In the genomic region with DNA sequence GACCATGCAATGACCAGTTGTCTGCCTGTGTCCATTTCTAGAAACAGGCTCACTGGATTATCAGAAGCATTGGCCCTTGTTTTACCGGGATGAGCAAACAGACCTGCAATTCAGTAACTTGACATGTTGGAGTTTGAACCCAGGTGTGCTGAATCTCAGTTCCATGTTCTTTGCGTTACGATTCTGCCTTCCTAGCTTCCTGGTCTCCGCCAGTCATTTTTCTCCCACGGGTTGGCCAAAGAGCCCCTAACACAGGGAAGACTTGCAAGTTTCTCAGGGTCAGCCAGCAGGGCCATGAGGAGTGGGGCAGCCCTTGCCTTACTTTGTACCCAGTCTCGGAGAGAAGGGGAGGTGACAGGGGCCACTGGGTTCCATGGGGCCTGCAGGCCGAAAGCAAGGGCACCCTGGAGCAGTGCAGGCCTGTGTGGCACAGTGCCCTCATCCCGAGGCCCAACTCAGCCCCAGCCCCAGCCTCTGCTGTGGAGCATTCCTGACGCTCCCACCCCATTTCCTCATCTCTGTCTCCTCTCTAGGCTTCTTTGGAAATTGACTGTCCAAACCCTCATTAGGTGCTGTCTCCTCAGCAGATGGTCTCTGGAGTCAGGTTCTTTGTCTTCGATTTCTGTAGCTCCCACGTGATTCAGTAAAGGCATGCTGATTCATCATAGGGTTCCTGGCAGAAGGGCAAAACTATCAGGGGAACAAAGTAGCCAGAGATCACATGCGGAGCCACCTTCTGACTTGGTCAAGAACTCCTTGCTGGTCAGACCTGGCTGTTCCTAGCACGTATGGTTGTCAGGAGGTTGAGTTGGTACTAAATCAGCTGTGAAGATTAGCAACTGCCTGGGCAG, we compare ENCODE assay signal across 10 cellular contexts. TPM values are rescaled to one million over a fixed set of nuclear protein-coding genes. Genes with fewer than 3 reads are reported as not detected.
A peak's percentile ranks its signal among the peaks of the same experiment; 100 is the strongest.
DNase-seq lines count a peak whose midpoint lies in the region; ATAC-seq, FAIRE-seq and TF ChIP-seq lines count a peak whose summit lies in the region.
"Had no signal": no experiment of that assay in that cellular context is flagged by ENCODE, and none has a peak within 500 bp of the region (broad histone marks: within the 10 kb centered on the region; RNA-seq: fewer than 3 reads in every experiment).

No MANE protein-coding gene starts in this region.

- no peak for TF ChIP-seq EP300 in K562 (IDR thresholded peaks at IDR 0.05; ENCODE audit: low read length)

- peak; percentile 54 for ATAC-seq in K562

- H2AFZ ChIP-seq in K562 (ENCODE audit: low read depth, low read length) (peak overlapping the region; percentile 15; the same call in 1 of the 2 replicates), hepatocyte (no peak overlapping the region)

- H3K27me3 ChIP-seq in K562 (ENCODE audit: control insufficient read depth in 2 of 2, insufficient read depth in 2 of 2, low read length in 2 of 2) (no peaks in the 10 kb centered on the region), hepatocyte (no peaks in the 10 kb centered on the region)

- H3K4me3 ChIP-seq in K562 (no peak overlapping the region), hepatocyte (no peak overlapping the region)

- BruUV-seq in K562 (replicated peaks; lab: Mats Ljungman, UMichigan) = no TSS peak

- H3K4me2 ChIP-seq in K562 (ENCODE audit: insufficient read depth, low read length) (peak overlapping the region; percentile 11; the same call in 1 of the 2 replicates), hepatocyte (peak overlapping the region; percentile 24)

- FAIRE-seq in K562 (lab: Jason Lieb, UNC) = peak; percentile 67

- DNase-seq in M059J (ENCODE audit: low read depth) (peak; percentile 83), K562 (ENCODE audit: extremely low read depth in 1 of 4, low spot score in 3 of 4) (peak in 1 of 4 experiments; percentile 30), hepatocyte (ENCODE audit: low spot score) (peak; percentile 32), DMS79 (lab: John Stamatoyannopoulos, UW) (no peak), occipital lobe (lab: John Stamatoyannopoulos, UW) (no peak)
- no peak for DNase-seq in activated CD4-positive, alpha-beta T cell treated with anti-CD3 and anti-CD28 coated beads, Interleukin-2, amount 50 U/mL, for 1 hour
- DNase-seq: activated B cell treated with CpG ODN at 0.5 μM for 24 hours; activated naive CD4-positive, alpha-beta T cell treated with anti-CD3 and anti-CD28 coated beads, Interleukin-2, amount 50 U/mL, for 16 hours; NCI-H1417 treated with DMSO at 0.1 percent for 48 hours had no signal

- TF ChIP-seq CTCF in K562 (IDR thresholded peaks at IDR 0.05 in 2 of 3, conservative IDR thresholded peaks at IDR 0.05 in 1 of 3; ENCODE audit: insufficient read depth in 2 of 3, low read depth in 1 of 3, low read length in 3 of 3) = no peak
- no peak for TF ChIP-seq CTCF in hepatocyte (IDR thresholded peaks at IDR 0.05; ENCODE audit: poor library complexity)

- in situ Hi-C loops in K562 (cut with MboI) = no loop called here

- H3K9me2 ChIP-seq in hepatocyte (replicated peaks; ENCODE audit: insufficient read depth) = no peaks in the 10 kb centered on the region

- CTCF ChIA-PET in K562 (lab: Yijun Ruan, JAX; ENCODE audit: low intra/inter-chr PET ratio) = no interaction called here

- H3K9me1 ChIP-seq in K562 (ENCODE audit: control insufficient read depth, insufficient read depth, low read length) = no peaks in the 10 kb centered on the region

- H3K27ac ChIP-seq in K562 (ENCODE audit: extremely low read depth, low read depth, low read length) (peak overlapping the region; percentile 10; the same call in 1 of the 3 replicates), hepatocyte (peak overlapping the region; percentile 87), temporal lobe (ENCODE audit: low read depth, low read length) (peak overlapping the region; percentile 1)

- no peaks in the 10 kb centered on the region for H3K36me3 ChIP-seq in K562 (ENCODE audit: control insufficient read depth, insufficient read depth, low read length)
- H3K36me3 ChIP-seq in hepatocyte (replicated peaks; ENCODE audit: insufficient read depth, low read depth) = no peaks in the 10 kb centered on the region

- POLR2A ChIA-PET in K562 (lab: Yijun Ruan, JAX) = interaction anchor here (0.5 to 0.6 kb wide), 2 partner anchors 12 to 13 kb away, joined by 3 read pairs; no protein-coding TSS in a partner anchor

- TF ChIP-seq POLR2A in K562 (conservative IDR thresholded peaks at IDR 0.05) = no peak

- H3K79me2 ChIP-seq in K562 (ENCODE audit: control insufficient read depth, insufficient read depth, low read length) = peaks cover 28% of the 10 kb centered on the region
- peaks cover 85% of the 10 kb centered on the region for H3K79me2 ChIP-seq in hepatocyte

- H3K4me1 ChIP-seq in K562 (replicated peaks in 1 of 2; ENCODE audit: control insufficient read depth in 2 of 2, insufficient read depth in 2 of 2, low read length in 2 of 2) (peaks cover 10 to 11% of the 10 kb centered on the region in 2 experiments; a peak in 4 of 5 replicates), hepatocyte (ENCODE audit: insufficient read depth) (peaks cover 37% of the 10 kb centered on the region)

- H4K20me1 ChIP-seq in K562 (replicated peaks; ENCODE audit: control insufficient read depth, insufficient read depth, low read length) (peaks cover 9% of the 10 kb centered on the region; the same call in 1 of the 2 replicates), hepatocyte (ENCODE audit: insufficient read depth, poor library complexity, severe bottlenecking) (no peaks in the 10 kb centered on the region)

- no peak for TF ChIP-seq RAD21 in K562 (CRISPR knock-in tag; conservative IDR thresholded peaks at IDR 0.05 in 1 of 2, IDR thresholded peaks at IDR 0.05 in 1 of 2)

- WGBS in K562 (ENCODE audit: insufficient coverage, low coverage, missing lambda C conversion rate) = 54% methylated on average over 11 of the region's 13 CpGs
- 83% methylated on average over 13 of the region's 13 CpGs for WGBS in hepatocyte (ENCODE audit: low lambda C conversion rate, missing lambda C conversion rate)

- peak overlapping the region in 1 of 2 experiments; percentile 58; a peak in 2 of 4 replicates for H3K9ac ChIP-seq in K562 (ENCODE audit: insufficient read depth in 1 of 2, low read depth in 2 of 2, low read length in 2 of 2)

- intact Hi-C loops in K562 (cut with micrococcal nuclease) = no loop called here

- no peaks in the 10 kb centered on the region for H3K9me3 ChIP-seq in K562 (replicated peaks; ENCODE audit: control insufficient read depth, insufficient read depth, low read depth, low read length)
- H3K9me3 ChIP-seq in hepatocyte (ENCODE audit: low read depth) = no peaks in the 10 kb centered on the region

RNA-seq across cellular contexts. Expression of a gene that starts 23.6 kb away (rescaled TPM):
- 25.8 and 42.0 TPM in 2 replicates for total RNA-seq in M059J (2014; rRNA removed; shearing (Covaris generic))
- total RNA-seq in K562 (2011; cell fraction: chromatin; rRNA removed; ENCODE audit: low replicate concordance) = 41.3 and 44.5 TPM in 2 replicates
- 19.3 and 21.8 TPM in 2 replicates for total RNA-seq in K562 (2011; cell fraction: nucleolus; rRNA removed)
- total RNA-seq in K562 (2011; cell fraction: nucleoplasm; rRNA removed) = 30.9 and 45.0 TPM in 2 replicates
- 6.2 and 6.4 TPM in 2 replicates for total RNA-seq in K562 (2014; rRNA removed)
- total RNA-seq in K562 (2014; rRNA removed; fragmentation: Illumina TruSeq; extraction: Trizol) = 13.6 and 15.5 TPM in 2 replicates
- total RNA-seq in K562 (2015; rRNA removed; fragmentation: Illumina TruSeq; extraction: Trizol) = 10.5 TPM in 2 replicates
- total RNA-seq in K562 (2021) = 20.3 and 21.8 TPM in 2 replicates
- 46.4 and 57.7 TPM in 2 replicates for polyA plus RNA-seq in K562 (2011; rRNA removed)
- 16.8 and 46.9 TPM in 2 replicates for polyA plus RNA-seq in K562 (2011; cell fraction: cytosol; rRNA removed)
- polyA plus RNA-seq in K562 (2011; cell fraction: nucleus; rRNA removed) = 36.9 and 101 TPM in 2 replicates
- polyA plus RNA-seq in K562 (2012) = 7.8 and 9.2 TPM in 2 replicates
- 15.5 and 19.0 TPM in 2 replicates for polyA plus RNA-seq in K562 (2014; fragmentation: Illumina TruSeq; extraction: Trizol)
- 10 to 100 TPM in 1 of 2 experiments, 1 to 10 TPM in 1; 8.7 to 12.2 TPM for polyA plus RNA-seq in K562 (2014; fragmentation: Nextera tagmentation; extraction: Ambion mirVana)
- 8.2 and 11.7 TPM in 2 replicates for polyA plus RNA-seq in K562 (2014; rRNA removed)
- polyA minus RNA-seq in K562 (2011; rRNA and poly(A)+ RNA removed) = 36.8 and 50.8 TPM in 2 replicates
- 8.2 and 9.3 TPM in 2 replicates for polyA minus RNA-seq in K562 (2011; cell fraction: cytosol; rRNA and poly(A)+ RNA removed)
- 7.0 and 17.4 TPM in 2 replicates for polyA minus RNA-seq in K562 (2011; cell fraction: nucleus; rRNA and poly(A)+ RNA removed)
- total RNA-seq in hepatocyte = 27.0 and 32.3 TPM in 2 replicates
- polyA plus RNA-seq in hepatocyte = 36.6 and 48.9 TPM in 2 replicates
- total RNA-seq in temporal lobe = 54.3 TPM
- 67.2 TPM for total RNA-seq in occipital lobe

RNA-seq across cellular contexts. Expression of a gene that starts 30.7 kb away (rescaled TPM):
- total RNA-seq in M059J (2014; rRNA removed; shearing (Covaris generic)) = 800 and 803 TPM in 2 replicates
- total RNA-seq in K562 (2011; cell fraction: chromatin; rRNA removed; ENCODE audit: low replicate concordance) = 32.9 and 36.9 TPM in 2 replicates
- total RNA-seq in K562 (2011; cell fraction: nucleolus; rRNA removed) = 46.0 and 52.1 TPM in 2 replicates
- total RNA-seq in K562 (2011; cell fraction: nucleoplasm; rRNA removed) = 33.4 and 36.0 TPM in 2 replicates
- 213 and 229 TPM in 2 replicates for total RNA-seq in K562 (2014; rRNA removed)
- 291 and 319 TPM in 2 replicates for total RNA-seq in K562 (2014; rRNA removed; fragmentation: Illumina TruSeq; extraction: Trizol)
- total RNA-seq in K562 (2015; rRNA removed; fragmentation: Illumina TruSeq; extraction: Trizol) = 283 and 298 TPM in 2 replicates
- total RNA-seq in K562 (2021) = 227 and 251 TPM in 2 replicates
- 298 and 318 TPM in 2 replicates for polyA plus RNA-seq in K562 (2011; rRNA removed)
- 450 and 565 TPM in 2 replicates for polyA plus RNA-seq in K562 (2011; cell fraction: cytosol; rRNA removed)
- polyA plus RNA-seq in K562 (2011; cell fraction: nucleus; rRNA removed) = 86.9 and 141 TPM in 2 replicates
- polyA plus RNA-seq in K562 (2012) = 224 and 242 TPM in 2 replicates
- polyA plus RNA-seq in K562 (2014; fragmentation: Illumina TruSeq; extraction: Trizol) = 254 and 287 TPM in 2 replicates
- 100 to 1,000 TPM; 352 to 390 TPM for polyA plus RNA-seq in K562 (2014; fragmentation: Nextera tagmentation; extraction: Ambion mirVana)
- 286 and 294 TPM in 2 replicates for polyA plus RNA-seq in K562 (2014; rRNA removed)
- polyA minus RNA-seq in K562 (2011; rRNA and poly(A)+ RNA removed) = 272 and 279 TPM in 2 replicates
- 236 and 281 TPM in 2 replicates for polyA minus RNA-seq in K562 (2011; cell fraction: cytosol; rRNA and poly(A)+ RNA removed)
- polyA minus RNA-seq in K562 (2011; cell fraction: nucleus; rRNA and poly(A)+ RNA removed) = 36.2 and 75.8 TPM in 2 replicates
- 83.3 and 85.6 TPM in 2 replicates for total RNA-seq in hepatocyte
- 38.0 and 47.2 TPM in 2 replicates for polyA plus RNA-seq in hepatocyte
- total RNA-seq in temporal lobe = 25.1 TPM
- 40.9 TPM for total RNA-seq in occipital lobe

RNA-seq across cellular contexts. Expression of a gene that starts 37.6 kb away (rescaled TPM):
- 303 and 326 TPM in 2 replicates for total RNA-seq in M059J (2014; rRNA removed; shearing (Covaris generic))
- total RNA-seq in K562 (2011; cell fraction: chromatin; rRNA removed; ENCODE audit: low replicate concordance) = 22.6 and 31.4 TPM in 2 replicates
- 19.6 and 20.3 TPM in 2 replicates for total RNA-seq in K562 (2011; cell fraction: nucleolus; rRNA removed)
- total RNA-seq in K562 (2011; cell fraction: nucleoplasm; rRNA removed) = 42.7 and 76.0 TPM in 2 replicates
- total RNA-seq in K562 (2014; rRNA removed) (73.4 and 76.2 TPM in 2 replicates), K562 (2014; rRNA removed; fragmentation: Illumina TruSeq; extraction: Trizol) (62.3 and 68.0 TPM in 2 replicates), K562 (2015; rRNA removed; fragmentation: Illumina TruSeq; extraction: Trizol) (61.5 and 67.1 TPM in 2 replicates), K562 (2021) (50.7 and 53.8 TPM in 2 replicates), hepatocyte (116 and 117 TPM in 2 replicates), temporal lobe (27.8 TPM), occipital lobe (50.1 TPM)
- polyA plus RNA-seq in K562 (2011; rRNA removed) (86.1 and 102 TPM in 2 replicates), K562 (2014; fragmentation: Illumina TruSeq; extraction: Trizol) (80.3 and 82.7 TPM in 2 replicates), K562 (2014; fragmentation: Nextera tagmentation; extraction: Ambion mirVana) (10 to 100 TPM; 21.8 to 30.7 TPM), K562 (2014; rRNA removed) (71.1 and 104 TPM in 2 replicates), hepatocyte (130 and 136 TPM in 2 replicates)
- polyA plus RNA-seq in K562 (2011; cell fraction: cytosol; rRNA removed) = 69.4 and 114 TPM in 2 replicates
- 32.8 and 53.9 TPM in 2 replicates for polyA plus RNA-seq in K562 (2011; cell fraction: nucleus; rRNA removed)
- 64.6 and 69.2 TPM in 2 replicates for polyA plus RNA-seq in K562 (2012)
- polyA minus RNA-seq in K562 (2011; rRNA and poly(A)+ RNA removed) = 34.2 and 44.7 TPM in 2 replicates
- 22.7 and 31.1 TPM in 2 replicates for polyA minus RNA-seq in K562 (2011; cell fraction: cytosol; rRNA and poly(A)+ RNA removed)
- 7.5 and 15.0 TPM in 2 replicates for polyA minus RNA-seq in K562 (2011; cell fraction: nucleus; rRNA and poly(A)+ RNA removed)

Comparison
In these comparisons a context has a peak if more than half of its experiments do, and no peak if none do; other contexts are left out.
1. DNase-seq: peak in M059J (single experiment) and hepatocyte (single experiment); none in DMS79 (single experiment), activated CD4-positive, alpha-beta T cell treated with anti-CD3 and anti-CD28 coated beads, Interleukin-2, amount 50 U/mL, for 1 hour (single experiment) and occipital lobe (single experiment).
2. H3K27ac ChIP-seq: peak in every context shown above with its lines; median percentile 87 in hepatocyte; 10 in K562; 1 in temporal lobe.